8 cellular contexts compared by ENCODE assay signal in the genomic region with DNA sequence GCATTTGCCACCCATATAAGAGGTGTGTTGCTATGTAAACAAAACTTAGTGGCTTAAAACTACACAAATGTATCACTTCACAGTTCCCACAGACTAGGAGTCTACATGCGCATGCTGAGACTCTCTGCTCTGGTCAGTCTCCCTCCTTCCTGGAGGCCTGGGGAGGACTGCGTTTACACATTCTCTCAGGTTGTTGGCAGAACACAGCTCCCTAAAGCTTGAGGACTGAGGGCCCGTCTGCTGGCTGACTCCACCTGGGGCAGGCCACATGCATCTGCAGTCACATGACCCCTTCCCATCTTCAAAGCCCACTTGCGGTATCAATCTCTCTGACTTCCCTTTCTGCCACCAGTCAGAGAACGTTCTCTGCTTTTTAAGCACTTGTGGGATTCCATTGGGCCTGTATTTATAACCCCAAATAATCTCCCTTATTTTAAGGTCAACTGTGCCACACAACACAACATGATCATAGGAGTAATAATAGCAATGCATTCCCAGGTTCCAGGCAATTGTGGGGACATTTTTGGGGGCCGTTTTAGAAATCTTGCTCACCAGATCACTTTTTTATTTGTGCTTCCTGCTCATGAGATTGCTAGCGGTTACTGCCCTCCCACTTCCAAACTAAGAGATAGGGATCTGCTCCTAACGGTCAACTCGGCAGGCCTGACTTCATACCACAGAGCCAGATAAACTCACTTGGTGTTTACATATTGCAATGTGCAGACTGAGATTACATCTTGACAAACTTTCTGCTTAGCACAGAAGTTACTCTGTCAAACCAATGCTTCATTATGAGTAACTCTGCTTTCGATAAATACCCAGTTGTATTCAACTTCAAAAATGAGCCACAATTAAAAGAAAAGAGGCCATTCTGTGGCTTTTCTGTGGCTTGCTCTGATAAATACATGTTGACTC.
DNase-seq lines count a peak whose midpoint lies in the region; ATAC-seq, FAIRE-seq and TF ChIP-seq lines count a peak whose summit lies in the region.

No MANE protein-coding gene starts in this region.

- POLR2A ChIA-PET in HepG2 (lab: Yijun Ruan, JAX): no interaction called here

- peak overlapping the region; percentile 79 for H3K4me2 ChIP-seq in HepG2 (ENCODE audit: low read depth, low read length)

- CTCF ChIA-PET in HepG2 (lab: Yijun Ruan, JAX; ENCODE audit: low intra/inter-chr PET ratio, low total read pairs): interaction anchor here (0.6 kb wide), 1 partner anchor 202 kb away, joined by 3 read pairs; no protein-coding TSS in a partner anchor

- H3K4me3 ChIP-seq in adrenal gland (no peak overlapping the region), HepG2 (replicated peaks in 1 of 3; ENCODE audit: insufficient read depth in 1 of 3, low read depth in 2 of 3, low read length in 3 of 3) (peak overlapping the region in 2 of 3 experiments; percentile 31 to 34; a peak in 3 of 6 replicates), esophagus squamous epithelium (no peak overlapping the region)

- no peak overlapping the region for H2AFZ ChIP-seq in HepG2 (ENCODE audit: low read length)

- H3K27ac ChIP-seq in adrenal gland: peak overlapping the region in 4 of 5 donors; percentile 5 to 69 (median 38)
- peak overlapping the region; percentile 63 for H3K27ac ChIP-seq in HepG2 (ENCODE audit: extremely low read length, insufficient read depth, low read length)
- H3K27ac ChIP-seq in substantia nigra (ENCODE audit: low read depth, low read length, poor library complexity, severe bottlenecking): peak overlapping the region; percentile 69
- H3K27ac ChIP-seq in esophagus squamous epithelium: peak overlapping the region in 2 of 4 donors; percentile 22 to 46

- in situ Hi-C loops in HepG2 (cut with HindIII; ENCODE audit: extremely low pct_ligation_motif_present, low pct_unique_long_range_greater_than_20kb): no loop called here

- no peaks in the 10 kb centered on the region for H3K27me3 ChIP-seq in adrenal gland
- H3K27me3 ChIP-seq in HepG2 (ENCODE audit: control insufficient read depth in 1 of 2, insufficient read depth in 2 of 2, low read length in 2 of 2): no peaks in the 10 kb centered on the region
- H3K27me3 ChIP-seq in esophagus squamous epithelium: no peaks in the 10 kb centered on the region

- H3K9ac ChIP-seq in HepG2 (ENCODE audit: insufficient read depth, low read depth, low read length): peak overlapping the region; percentile 49

- peaks cover 37 to 40% of the 10 kb centered on the region in 2 donors for H3K4me1 ChIP-seq in adrenal gland (replicated peaks in 1 of 2)
- peaks cover 29% of the 10 kb centered on the region for H3K4me1 ChIP-seq in HepG2 (ENCODE audit: insufficient read depth, low read length)
- H3K4me1 ChIP-seq in esophagus squamous epithelium: peaks cover 7 to 47% (median 15%) of the 10 kb centered on the region in 3 donors

- H3K79me2 ChIP-seq in HepG2 (ENCODE audit: insufficient read depth, low read length): no peaks in the 10 kb centered on the region

- TF ChIP-seq CTCF in adrenal gland (IDR thresholded peaks at IDR 0.05) (no peak), HepG2 (CRISPR knock-in tag; IDR thresholded peaks at IDR 0.05) (no peak), esophagus squamous epithelium (IDR thresholded peaks at IDR 0.05) (no peak)

- H3K36me3 ChIP-seq in adrenal gland (replicated peaks in 1 of 2) (no peaks in the 10 kb centered on the region), HepG2 (replicated peaks in 1 of 2; ENCODE audit: control insufficient read depth in 1 of 2, insufficient read depth in 2 of 2, low read length in 2 of 2) (no peaks in the 10 kb centered on the region), esophagus squamous epithelium (no peaks in the 10 kb centered on the region)

- BruUV-seq in HepG2 (replicated peaks; lab: Mats Ljungman, UMichigan): no TSS peak

- TF ChIP-seq RAD21 in HepG2 (CRISPR knock-in tag; IDR thresholded peaks at IDR 0.05): no peak

- no peak for TF ChIP-seq POLR2A in GM12891 (IDR thresholded peaks at IDR 0.05; ENCODE audit: low read depth, low read length)
- no peak for TF ChIP-seq POLR2A in adrenal gland (IDR thresholded peaks at IDR 0.05)
- no peak for TF ChIP-seq POLR2A in HepG2 (IDR thresholded peaks at IDR 0.05; ENCODE audit: insufficient read depth in 1 of 2, low read depth in 2 of 2, low read length in 2 of 2)
- TF ChIP-seq POLR2A in esophagus squamous epithelium (IDR thresholded peaks at IDR 0.05): no peak

- intact Hi-C loops in adrenal gland (cut with DNase I) (no loop called here), HepG2 (cut with micrococcal nuclease; ENCODE audit: unreplicated experiment) (loop anchor here (2.0 to 5.0 kb wide), 3 partner anchors 26 to 124 kb away; a partner anchor contains a TSS), esophagus squamous epithelium (cut with DNase I) (no loop called here)

- WGBS in adrenal gland, 4 donors: 49 to 64% (median 62%) methylated on average over 10 of the region's 10 CpGs
- WGBS in HepG2 (ENCODE audit: low lambda C conversion rate): 16% methylated on average over 9 of the region's 10 CpGs
- WGBS in esophagus squamous epithelium, 2 donors: 64 to 68% methylated on average over 10 of the region's 10 CpGs

- H3K9me3 ChIP-seq in adrenal gland (replicated peaks in 1 of 3) (no peaks in the 10 kb centered on the region), HepG2 (ENCODE audit: low read length) (no peaks in the 10 kb centered on the region), esophagus squamous epithelium (no peaks in the 10 kb centered on the region)

- H4K20me1 ChIP-seq in HepG2 (ENCODE audit: insufficient read depth, low read length): no peaks in the 10 kb centered on the region

- peak in 1 of 2 experiments; percentile 73; a peak in 1 of 4 replicates for TF ChIP-seq EP300 in HepG2 (IDR thresholded peaks at IDR 0.05; ENCODE audit: low read depth in 2 of 2, low read length in 2 of 2)
- TF ChIP-seq EP300 in HepG2 (CRISPR knock-in tag; IDR thresholded peaks at IDR 0.05; ENCODE audit: borderline replicate concordance): no peak; the same call in 1 of the 2 replicates

- peak; percentile 28 for FAIRE-seq in GM12891 (lab: Jason Lieb, UNC)
- peak; percentile 95 for FAIRE-seq in HepG2 (lab: Jason Lieb, UNC)

- ATAC-seq in HepG2 (peak; percentile 92), HG03280 (IDR thresholded peaks at IDR 0.05; ENCODE audit: unreplicated experiment) (no peak)

- DNase-seq in GM12891 (ENCODE audit: insufficient read length, low spot score) (no peak), RPMI7951 (ENCODE audit: low read depth) (peak; percentile 69), adrenal gland (no peak), HepG2 (ENCODE audit: low spot score) (peak; percentile 88), substantia nigra (lab: John Stamatoyannopoulos, UW) (peak in 1 of 49 donors; percentile 30), esophagus squamous epithelium (lab: John Stamatoyannopoulos, UW) (no peak), occipital lobe (lab: John Stamatoyannopoulos, UW) (no peak)

TF ChIP-seq in GM12891, 5 proteins besides CTCF, POLR2A, EP300 and RAD21:
- TF ChIP-seq SPI1 (IDR thresholded peaks at IDR 0.05; ENCODE audit: low read depth, low read length) (peak; percentile 52), TAF1 (IDR thresholded peaks at IDR 0.05; ENCODE audit: low read depth, low read length) (no peak)

TF ChIP-seq in HepG2, 621 proteins besides CTCF, POLR2A, EP300 and RAD21 (continues in another document):
- peak; percentile 72 for TF ChIP-seq GATA4 (IDR thresholded peaks at IDR 0.05; ENCODE audit: borderline replicate concordance, low read depth)
- TF ChIP-seq PPARG (CRISPR knock-in tag; conservative IDR thresholded peaks at IDR 0.05): 0 out of 2 replicates have a peak, but pooled peaks have one; percentile 15
- TF ChIP-seq CREM (IDR thresholded peaks at IDR 0.05): peak; percentile 44; the same call in 1 of the 2 replicates
- TF ChIP-seq CREM (CRISPR knock-in tag; IDR thresholded peaks at IDR 0.05): no peak
- no peak for TF ChIP-seq SOX6 (IDR thresholded peaks at IDR 0.05)
- peak; percentile 51; the same call in 1 of the 2 replicates for TF ChIP-seq SOX6 (CRISPR knock-in tag; IDR thresholded peaks at IDR 0.05)
- TF ChIP-seq HNRNPL (IDR thresholded peaks at IDR 0.05; ENCODE audit: low read depth, low read length): no peak
- TF ChIP-seq FOXP1 (IDR thresholded peaks at IDR 0.05): no peak
- TF ChIP-seq FOXP1 (CRISPR knock-in tag; IDR thresholded peaks at IDR 0.05): peak; percentile 83
- no peak for TF ChIP-seq ZNF30 (CRISPR knock-in tag; IDR thresholded peaks at IDR 0.05)
- TF ChIP-seq, protein P1, sequence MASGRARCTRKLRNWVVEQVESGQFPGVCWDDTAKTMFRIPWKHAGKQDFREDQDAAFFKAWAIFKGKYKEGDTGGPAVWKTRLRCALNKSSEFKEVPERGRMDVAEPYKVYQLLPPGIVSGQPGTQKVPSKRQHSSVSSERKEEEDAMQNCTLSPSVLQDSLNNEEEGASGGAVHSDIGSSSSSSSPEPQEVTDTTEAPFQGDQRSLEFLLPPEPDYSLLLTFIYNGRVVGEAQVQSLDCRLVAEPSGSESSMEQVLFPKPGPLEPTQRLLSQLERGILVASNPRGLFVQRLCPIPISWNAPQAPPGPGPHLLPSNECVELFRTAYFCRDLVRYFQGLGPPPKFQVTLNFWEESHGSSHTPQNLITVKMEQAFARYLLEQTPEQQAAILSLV (CRISPR knock-in tag; IDR thresholded peaks at IDR 0.05; ENCODE audit: borderline replicate concordance): no peak
- peak; percentile 75; the same call in 1 of the 2 replicates for TF ChIP-seq SMARCC2 (IDR thresholded peaks at IDR 0.05)
- no peak for TF ChIP-seq TGIF2 (CRISPR knock-in tag; IDR thresholded peaks at IDR 0.05)
- no peak for TF ChIP-seq IKZF4 (CRISPR knock-in tag; IDR thresholded peaks at IDR 0.05; ENCODE audit: borderline replicate concordance, low read depth, not compliant biosample characterization)
- TF ChIP-seq ZNF549 (CRISPR knock-in tag; IDR thresholded peaks at IDR 0.05): no peak
- peak; percentile 53; the same call in 1 of the 2 replicates for TF ChIP-seq FOXK1 (CRISPR knock-in tag; IDR thresholded peaks at IDR 0.05; ENCODE audit: borderline replicate concordance, low read depth)
- TF ChIP-seq FOSL2 (CRISPR knock-in tag; IDR thresholded peaks at IDR 0.05): peak; percentile 62; the same call in 1 of the 2 replicates

Comparison
In these comparisons a context has a peak if more than half of its experiments do, and no peak if none do; other contexts are left out.
1. DNase-seq: peak in RPMI7951 (single experiment) and HepG2 (single experiment); none in GM12891 (single experiment), adrenal gland (0 of 7), esophagus squamous epithelium (single experiment) and occipital lobe (single experiment).
2. H3K4me3 ChIP-seq: peak in HepG2 (2 of 3); none in adrenal gland (0 of 4) and esophagus squamous epithelium (0 of 4).